Comparison of ENCODE assay signal across 12 cellular contexts in genomic region chr1:1461721-1462317, GRCh38. TPM values are rescaled to one million over a fixed set of nuclear protein-coding genes. Genes with fewer than 3 reads are reported as not detected.
DNase-seq lines count a peak whose midpoint lies in the region; ATAC-seq and TF ChIP-seq lines count a peak whose summit lies in the region.
"Had no signal": no experiment of that assay in that cellular context is flagged by ENCODE, and none has a peak within 500 bp of the region (broad histone marks: within the 10 kb centered on the region; RNA-seq: fewer than 3 reads in every experiment).

No MANE protein-coding gene starts in this region.

- DNase-seq in left ventricle myocardium inferior, result no peak
- no peak for DNase-seq in left cardiac atrium
- peak; percentile 79 for DNase-seq in RPMI8226
- no peak for DNase-seq in foreskin keratinocyte
- peak in 1 of 2 donors; percentile 76 for DNase-seq in upper lobe of left lung
- no peak for DNase-seq in stimulated activated CD4-positive, alpha-beta T cell treated with anti-CD3 and anti-CD28 coated beads, Interleukin-1b, Interleukin-23, amount 100 ng/mL, for 48 hours
- DNase-seq in KG1 (lab: John Stamatoyannopoulos, UW), result no peak
- DNase-seq: activated T-cell treated with anti-CD3 and anti-CD28 coated beads for 4 hours, brain microvascular endothelial cell had no signal

- intact Hi-C loops in left ventricle myocardium inferior (cut with micrococcal nuclease), result no loop called here
- intact Hi-C loops in left cardiac atrium (cut with DNase I), result no loop called here

- H3K4me1 ChIP-seq in left ventricle myocardium inferior, result peaks cover 22% of the 10 kb centered on the region
- peaks cover 8% of the 10 kb centered on the region for H3K4me1 ChIP-seq in foreskin keratinocyte
- H3K4me1 ChIP-seq in upper lobe of left lung, result peaks cover 0 to 12% (median 8%) of the 10 kb centered on the region in 4 donors

- ATAC-seq in left cardiac atrium, result no peak
- ATAC-seq in foreskin keratinocyte, result peak; percentile 10
- no peak for ATAC-seq in upper lobe of left lung (ENCODE audit: low FRiP score in 2 of 2)
- ATAC-seq in GM21529 (IDR thresholded peaks at IDR 0.05; ENCODE audit: unreplicated experiment), result no peak

- no peak for TF ChIP-seq EP300 in upper lobe of left lung (IDR thresholded peaks at IDR 0.05)

- H3K27me3 ChIP-seq in left ventricle myocardium inferior (ENCODE audit: low read depth) (peaks cover 14% of the 10 kb centered on the region), foreskin keratinocyte (no peaks in the 10 kb centered on the region), upper lobe of left lung (no peaks in the 10 kb centered on the region)
- H3K27me3 ChIP-seq: brain microvascular endothelial cell had no signal

- H3K27ac ChIP-seq in left ventricle myocardium inferior (replicated peaks), result peak overlapping the region; percentile 57
- H3K27ac ChIP-seq in foreskin keratinocyte, result no peak overlapping the region
- peak overlapping the region; percentile 42 to 59 (median 53) for H3K27ac ChIP-seq in upper lobe of left lung
- H3K27ac ChIP-seq: brain microvascular endothelial cell had no signal

- TF ChIP-seq CTCF in left ventricle myocardium inferior (IDR thresholded peaks at IDR 0.05; ENCODE audit: borderline replicate concordance), result no peak
- peak; percentile 15 for TF ChIP-seq CTCF in foreskin keratinocyte (conservative IDR thresholded peaks at IDR 0.05)
- no peak for TF ChIP-seq CTCF in upper lobe of left lung (IDR thresholded peaks at IDR 0.05)

- WGBS in upper lobe of left lung, 2 donors, result 70 to 77% methylated on average over 8 to 12 of the region's 18 CpGs

- no peak for TF ChIP-seq POLR2A in upper lobe of left lung (IDR thresholded peaks at IDR 0.05)

- H3K9me3 ChIP-seq in left ventricle myocardium inferior (replicated peaks), result no peaks in the 10 kb centered on the region
- H3K9me3 ChIP-seq in upper lobe of left lung, result no peaks in the 10 kb centered on the region

- H3K4me3 ChIP-seq in left ventricle myocardium inferior (peak overlapping the region; percentile 14), upper lobe of left lung (peak overlapping the region in 3 of 4 donors; percentile 26 to 40 (median 37))

- H3K36me3 ChIP-seq in left ventricle myocardium inferior (no peaks in the 10 kb centered on the region), upper lobe of left lung (no peaks in the 10 kb centered on the region)
- H3K36me3 ChIP-seq: brain microvascular endothelial cell had no signal

RNA-seq across cellular contexts. Expression of gene ATAD3B, which starts 9.7 kb away (rescaled TPM):
- total RNA-seq in left ventricle myocardium inferior, result 8.3 TPM
- 1 to 10 TPM; 6.9 to 7.3 TPM for total RNA-seq in left cardiac atrium
- 46.1 and 51.0 TPM in 2 replicates for total RNA-seq in foreskin keratinocyte
- polyA plus RNA-seq in foreskin keratinocyte, result 53.9 and 57.4 TPM in 2 replicates
- total RNA-seq in upper lobe of left lung, result 100 to 1,000 TPM in 1 of 6 donors, 10 to 100 TPM in 5; 19.9 to 120 (median 26.9) TPM

RNA-seq across cellular contexts. Expression of gene ATAD3C, which starts 12.3 kb away (rescaled TPM):
- total RNA-seq in left ventricle myocardium inferior, result 2.8 TPM
- total RNA-seq in left cardiac atrium, result 1 to 10 TPM; 1.7 to 2.4 TPM
- total RNA-seq in foreskin keratinocyte, result 0.46 and 0.51 TPM in 2 replicates
- 0.78 and 0.81 TPM in 2 replicates for polyA plus RNA-seq in foreskin keratinocyte
- total RNA-seq in upper lobe of left lung, result 10 to 100 TPM in 5 of 6 donors, 1 to 10 TPM in 1; 9.2 to 20.9 (median 14.7) TPM
- total RNA-seq: HT1080 had no signal
- polyA plus RNA-seq: CD14-positive monocyte had no signal

RNA-seq across cellular contexts. Expression of gene VWA1, which starts 26.3 kb away (rescaled TPM):
- 13.7 TPM for total RNA-seq in left ventricle myocardium inferior
- 10 to 100 TPM; 24.9 to 66.4 TPM for total RNA-seq in left cardiac atrium
- 15.0 and 17.5 TPM in 2 replicates for total RNA-seq in foreskin keratinocyte
- polyA plus RNA-seq in foreskin keratinocyte, result 29.1 and 34.9 TPM in 2 replicates
- total RNA-seq in upper lobe of left lung, result 100 to 1,000 TPM in 2 of 6 donors, 10 to 100 TPM in 4; 41.8 to 108 (median 62.5) TPM
- polyA plus RNA-seq: CD14-positive monocyte had no signal

RNA-seq across cellular contexts. Expression of gene ANKRD65, which starts 40.7 kb away (rescaled TPM):
- total RNA-seq in left ventricle myocardium inferior (1.7 TPM), left cardiac atrium (1 to 10 TPM; 2.2 to 3.0 TPM), foreskin keratinocyte (11.6 and 12.5 TPM in 2 replicates), upper lobe of left lung (10 to 100 TPM; 21.3 to 54.5 (median 34.7) TPM)
- polyA plus RNA-seq in foreskin keratinocyte, result 14.6 and 16.6 TPM in 2 replicates
- total RNA-seq: HT1080 had no signal
- polyA plus RNA-seq: CD14-positive monocyte had no signal

RNA-seq across cellular contexts. Expression of gene ATAD3A, which starts 50.1 kb away (rescaled TPM):
- total RNA-seq in left ventricle myocardium inferior (19.4 TPM), left cardiac atrium (10 to 100 TPM; 14.1 to 24.3 TPM), foreskin keratinocyte (59.5 and 60.1 TPM in 2 replicates), upper lobe of left lung (10 to 100 TPM; 18.5 to 31.9 (median 24.0) TPM)
- polyA plus RNA-seq in foreskin keratinocyte, result 64.4 and 66.8 TPM in 2 replicates
